32 cellular contexts compared by ENCODE assay signal in genomic region chr16:68422396-68422964, GRCh38. TPM values are rescaled to one million over a fixed set of nuclear protein-coding genes. Genes with fewer than 3 reads are reported as not detected.
"Had no signal": no experiment of that assay in that cellular context is flagged by ENCODE, and none has a peak within 500 bp of the region (broad histone marks: within the 10 kb centered on the region; RNA-seq: fewer than 3 reads in every experiment).

No MANE protein-coding gene starts in this region.

- H3K27me3 ChIP-seq: gastroesophageal sphincter, right atrium auricular region, upper lobe of left lung, vagina had no signal

- H3K36me3 Mint-ChIP-seq: activated naive CD4-positive, alpha-beta T cell treated with anti-CD3 and anti-CD28 coated beads, Interleukin-2, amount 50 U/mL, for 72 hours; immature natural killer cell; naive thymus-derived CD8-positive, alpha-beta T cell; stimulated activated memory B cell treated with anti-CD40 and anti-IgM and Interleukin-4, amounts not matched to agents 10 μg/mL and 1 μg/mL and 100 μg/mL, for 72 hours had no signal

- H3K36me3 ChIP-seq: gastroesophageal sphincter, right atrium auricular region, upper lobe of left lung, vagina had no signal

- H3K4me1 ChIP-seq: gastroesophageal sphincter, psoas muscle, right atrium auricular region had no signal

- H3K9me3 Mint-ChIP-seq: activated CD4-positive, alpha-beta memory T cell treated with anti-CD3 and anti-CD28 coated beads, Interleukin-2, amount 10 ng/mL, durations not matched to agents 7 days and 5 days; activated CD4-positive, alpha-beta T cell treated with anti-CD3 and anti-CD28 coated beads, Interleukin-2, amount 10 ng/mL, durations not matched to agents 7 days and 5 days; activated T-cell treated with anti-CD3 and anti-CD28 coated beads, Interleukin-2, amount 50 U/mL, for 24 hours; effector memory CD8-positive, alpha-beta T cell; immature natural killer cell; naive thymus-derived CD8-positive, alpha-beta T cell; neural crest cell; stimulated activated memory B cell treated with anti-CD40 and anti-IgM and Interleukin-4, amounts not matched to agents 10 μg/mL and 1 μg/mL and 100 μg/mL, for 72 hours; stimulated activated naive CD8-positive, alpha-beta T cell treated with anti-CD3 and anti-CD28 coated beads, Interleukin-15, amount 100 ng/mL, for 72 hours had no signal

- H3K4me2 ChIP-seq: smooth muscle cell had no signal

- DNase-seq: activated CD4-positive, alpha-beta memory T cell treated with anti-CD3 and anti-CD28 coated beads, Interleukin-2, amount 10 ng/mL, durations not matched to agents 7 days and 5 days; activated CD4-positive, alpha-beta T cell treated with anti-CD3 and anti-CD28 coated beads, Interleukin-2, amount 10 ng/mL, durations not matched to agents 7 days and 5 days; activated CD4-positive, CD25-positive, alpha-beta regulatory T cell treated with anti-CD3 and anti-CD28 coated beads, Interleukin-2, amount 50 U/mL, for 72 hours; activated CD8-positive, alpha-beta memory T cell treated with anti-CD3 and anti-CD28 coated beads, Interleukin-2, amount 50 U/mL, for 48 hours; activated gamma-delta T cell treated with Interleukin-2 at 50 U/mL for 16 hours; activated T-cell treated with anti-CD3 and anti-CD28 coated beads, Interleukin-2, amount 50 U/mL, for 24 hours; cortex of kidney; effector memory CD8-positive, alpha-beta T cell; immature natural killer cell; kidney; left colon; mammary epithelial cell; midbrain; naive thymus-derived CD8-positive, alpha-beta T cell; occipital lobe; psoas muscle; stimulated activated CD4-positive, alpha-beta T cell treated with anti-CD3 and anti-CD28 coated beads, Interleukin-1b, Interleukin-23, amount 100 ng/mL, for 48 hours; stimulated activated CD4-positive, alpha-beta T cell treated with anti-CD3 and anti-CD28 coated beads, Interleukin-4, amount 100 ng/mL, for 4 hours; stimulated activated CD8-positive, alpha-beta memory T cell treated with anti-CD3 and anti-CD28 coated beads, Interleukin-4, amount 100 ng/mL, for 48 hours; stimulated activated naive CD8-positive, alpha-beta T cell treated with anti-CD3 and anti-CD28 coated beads, Interleukin-15, amount 100 ng/mL, for 72 hours; substantia nigra; T-helper 2 cell; upper lobe of left lung had no signal

- ATAC-seq: activated naive CD4-positive, alpha-beta T cell treated with anti-CD3 and anti-CD28 coated beads, Interleukin-2, amount 50 U/mL, for 72 hours; effector memory CD8-positive, alpha-beta T cell; gastroesophageal sphincter; left colon; naive thymus-derived CD8-positive, alpha-beta T cell; psoas muscle; stimulated activated memory B cell treated with anti-CD40 and anti-IgM and Interleukin-4, amounts not matched to agents 10 μg/mL and 1 μg/mL and 100 μg/mL, for 72 hours; stimulated activated naive CD8-positive, alpha-beta T cell treated with anti-CD3 and anti-CD28 coated beads, Interleukin-15, amount 100 ng/mL, for 72 hours had no signal

- H3K4me3 ChIP-seq: gastroesophageal sphincter, psoas muscle, right atrium auricular region, smooth muscle cell, upper lobe of left lung, vagina had no signal

- H3K27me3 Mint-ChIP-seq: activated CD4-positive, alpha-beta T cell treated with anti-CD3 and anti-CD28 coated beads, Interleukin-2, amount 10 ng/mL, durations not matched to agents 7 days and 5 days; activated T-cell treated with anti-CD3 and anti-CD28 coated beads, Interleukin-2, amount 50 U/mL, for 24 hours; effector memory CD8-positive, alpha-beta T cell; naive thymus-derived CD8-positive, alpha-beta T cell; stimulated activated memory B cell treated with anti-CD40 and anti-IgM and Interleukin-4, amounts not matched to agents 10 μg/mL and 1 μg/mL and 100 μg/mL, for 72 hours; stimulated activated naive CD8-positive, alpha-beta T cell treated with anti-CD3 and anti-CD28 coated beads, Interleukin-15, amount 100 ng/mL, for 72 hours had no signal

- H3K27ac Mint-ChIP-seq: activated CD4-positive, alpha-beta memory T cell treated with anti-CD3 and anti-CD28 coated beads, Interleukin-2, amount 10 ng/mL, durations not matched to agents 7 days and 5 days; activated CD4-positive, alpha-beta T cell treated with anti-CD3 and anti-CD28 coated beads, Interleukin-2, amount 10 ng/mL, durations not matched to agents 7 days and 5 days; activated naive CD4-positive, alpha-beta T cell treated with anti-CD3 and anti-CD28 coated beads, Interleukin-2, amount 50 U/mL, for 72 hours; activated T-cell treated with anti-CD3 and anti-CD28 coated beads, Interleukin-2, amount 50 U/mL, for 24 hours; effector memory CD8-positive, alpha-beta T cell; immature natural killer cell; stimulated activated memory B cell treated with anti-CD40 and anti-IgM and Interleukin-4, amounts not matched to agents 10 μg/mL and 1 μg/mL and 100 μg/mL, for 72 hours; stimulated activated naive CD8-positive, alpha-beta T cell treated with anti-CD3 and anti-CD28 coated beads, Interleukin-15, amount 100 ng/mL, for 72 hours had no signal

- H3K9ac ChIP-seq: parathyroid adenoma had no signal

- H2AFZ ChIP-seq: parathyroid adenoma had no signal

- H3K27ac ChIP-seq: gastroesophageal sphincter, parathyroid adenoma, psoas muscle, right atrium auricular region, upper lobe of left lung, vagina had no signal

- H3K4me3 Mint-ChIP-seq: activated CD4-positive, alpha-beta memory T cell treated with anti-CD3 and anti-CD28 coated beads, Interleukin-2, amount 10 ng/mL, durations not matched to agents 7 days and 5 days; activated CD4-positive, alpha-beta T cell treated with anti-CD3 and anti-CD28 coated beads, Interleukin-2, amount 10 ng/mL, durations not matched to agents 7 days and 5 days; activated T-cell treated with anti-CD3 and anti-CD28 coated beads, Interleukin-2, amount 50 U/mL, for 24 hours; effector memory CD8-positive, alpha-beta T cell; immature natural killer cell; naive thymus-derived CD8-positive, alpha-beta T cell; neural crest cell; stimulated activated memory B cell treated with anti-CD40 and anti-IgM and Interleukin-4, amounts not matched to agents 10 μg/mL and 1 μg/mL and 100 μg/mL, for 72 hours; stimulated activated naive CD8-positive, alpha-beta T cell treated with anti-CD3 and anti-CD28 coated beads, Interleukin-15, amount 100 ng/mL, for 72 hours had no signal

- H3K9me3 ChIP-seq: gastroesophageal sphincter, psoas muscle, right atrium auricular region, upper lobe of left lung, vagina had no signal

- H3K4me1 Mint-ChIP-seq: neural crest cell had no signal

RNA-seq across cellular contexts. Expression of gene SMPD3, which starts 25.8 kb away (rescaled TPM):
- total RNA-seq: endothelial cell of umbilical vein, mammary epithelial cell had no signal
- polyA plus RNA-seq: endothelial cell of umbilical vein, mammary epithelial cell had no signal
